In genomic region chr2:144460981-144461766, GRCh38 we compare ENCODE assay signal across 10 cellular contexts. TPM values are rescaled to one million over a fixed set of nuclear protein-coding genes. Genes with fewer than 3 reads are reported as not detected.
A peak's percentile ranks its signal among the peaks of the same experiment; 100 is the strongest.
DNase-seq lines count a peak whose midpoint lies in the region; ATAC-seq, FAIRE-seq and TF ChIP-seq lines count a peak whose summit lies in the region.
"Had no signal": no experiment of that assay in that cellular context is flagged by ENCODE, and none has a peak within 500 bp of the region (broad histone marks: within the 10 kb centered on the region; RNA-seq: fewer than 3 reads in every experiment).

No MANE protein-coding gene starts in this region.

- H3K4me3 ChIP-seq in mammary epithelial cell (replicated peaks in 1 of 3; ENCODE audit: insufficient read depth in 1 of 3, low read depth in 2 of 3, low read length in 3 of 3) = no peak overlapping the region
- H3K4me3 ChIP-seq in breast epithelium = no peak overlapping the region
- no peak overlapping the region for H3K4me3 ChIP-seq in endothelial cell of umbilical vein (replicated peaks in 1 of 3; ENCODE audit: insufficient read depth in 1 of 3, low read depth in 1 of 3, low read length in 3 of 3)
- H3K4me3 ChIP-seq in uterus = no peak overlapping the region
- no peak overlapping the region for H3K4me3 ChIP-seq in trophoblast cell (ENCODE audit: low read depth, low read length)

- ATAC-seq in HG02642 (IDR thresholded peaks at IDR 0.05; ENCODE audit: poor library complexity, unreplicated experiment) (no peak), HG03457 (IDR thresholded peaks at IDR 0.05; ENCODE audit: unreplicated experiment) (no peak)

- no peak overlapping the region for H2BK12ac ChIP-seq in trophoblast cell (ENCODE audit: low read length)

- H3K18ac ChIP-seq in trophoblast cell (ENCODE audit: low read length) = no peak overlapping the region

- no peak overlapping the region for H2BK5ac ChIP-seq in trophoblast cell (ENCODE audit: low read depth, low read length, poor library complexity)

- DNase-seq in mammary epithelial cell (peak; percentile 5), breast epithelium (ENCODE audit: low spot score in 2 of 2) (no peak), endothelial cell of umbilical vein (ENCODE audit: low read depth, low spot score) (no peak), middle frontal gyrus (ENCODE audit: extremely low spot score, low spot score) (peak; percentile 76), uterus (peak; percentile 48 to 69), trophoblast cell (no peak)

- TF ChIP-seq POLR2A in breast epithelium (IDR thresholded peaks at IDR 0.05) (no peak), endothelial cell of umbilical vein (IDR thresholded peaks at IDR 0.05; ENCODE audit: low read depth, low read length) (no peak), uterus (IDR thresholded peaks at IDR 0.05) (no peak)

- no peak overlapping the region for H2BK120ac ChIP-seq in trophoblast cell (ENCODE audit: insufficient read depth, low read length, poor library complexity)

- H3K79me2 ChIP-seq in mammary epithelial cell (ENCODE audit: insufficient read depth, low read length) = no peaks in the 10 kb centered on the region
- peaks cover 18% of the 10 kb centered on the region for H3K79me2 ChIP-seq in endothelial cell of umbilical vein (ENCODE audit: control insufficient read depth, insufficient read depth, low read length)
- H3K79me2 ChIP-seq in trophoblast cell (ENCODE audit: control insufficient read depth, insufficient read depth, low read length, poor library complexity) = no peaks in the 10 kb centered on the region

- dilution Hi-C loops in mammary epithelial cell (cut with HindIII; ENCODE audit: low sequenced_read_pairs) (no loop called here), endothelial cell of umbilical vein (cut with MboI; ENCODE audit: extremely low pct_ligation_motif_present, low sequenced_read_pairs) (no loop called here)

- BruUV-seq in mammary epithelial cell (replicated peaks; lab: Mats Ljungman, UMichigan) (no TSS peak), endothelial cell of umbilical vein (replicated peaks; lab: Mats Ljungman, UMichigan) (no TSS peak)

- H4K12ac ChIP-seq in trophoblast cell (ENCODE audit: low read depth, low read length) = no peak overlapping the region

- FAIRE-seq in endothelial cell of umbilical vein (lab: Jason Lieb, UNC) = no peak
- FAIRE-seq: RCC 7860 had no signal

- H3K27me3 ChIP-seq in mammary epithelial cell (ENCODE audit: insufficient read depth, low read length) = peaks cover 2% of the 10 kb centered on the region
- H3K27me3 ChIP-seq in breast epithelium = no peaks in the 10 kb centered on the region
- H3K27me3 ChIP-seq in endothelial cell of umbilical vein (ENCODE audit: control insufficient read depth in 2 of 2, insufficient read depth in 2 of 2, low read length in 2 of 2) = no peaks in the 10 kb centered on the region
- no peaks in the 10 kb centered on the region for H3K27me3 ChIP-seq in uterus
- no peaks in the 10 kb centered on the region for H3K27me3 ChIP-seq in trophoblast cell (ENCODE audit: insufficient read depth, low read length)

- H3K36me3 ChIP-seq in mammary epithelial cell (ENCODE audit: insufficient read depth, low read length) = no peaks in the 10 kb centered on the region
- H3K36me3 ChIP-seq in breast epithelium = no peaks in the 10 kb centered on the region
- H3K36me3 ChIP-seq in endothelial cell of umbilical vein (ENCODE audit: control insufficient read depth in 2 of 2, extremely low read depth in 1 of 2, insufficient read depth in 2 of 2, low read length in 2 of 2) = no peaks in the 10 kb centered on the region
- H3K36me3 ChIP-seq in uterus = no peaks in the 10 kb centered on the region
- peaks cover 0 to 1% of the 10 kb centered on the region in 2 experiments for H3K36me3 ChIP-seq in trophoblast cell (ENCODE audit: control insufficient read depth in 1 of 2, insufficient read depth in 2 of 2, low read length in 2 of 2)

- 52% methylated on average over 14 of the region's 14 CpGs for WGBS in mammary epithelial cell (ENCODE audit: low coverage, missing lambda C conversion rate)
- WGBS in trophoblast cell (ENCODE audit: extremely low coverage, insufficient coverage, insufficient read length) = no CpG with 5 or more reads among the region's 14 CpGs

- H3K4ac ChIP-seq in trophoblast cell (ENCODE audit: low read depth, low read length) = no peak overlapping the region

- no peak overlapping the region for H3K9ac ChIP-seq in mammary epithelial cell (ENCODE audit: insufficient read depth, low read length)
- H3K9ac ChIP-seq in endothelial cell of umbilical vein (replicated peaks; ENCODE audit: extremely low read depth, insufficient read depth, low read length) = no peak overlapping the region
- H3K9ac ChIP-seq in trophoblast cell (ENCODE audit: low read length) = no peak overlapping the region
- H3K9ac ChIP-seq: KMS-11 had no signal

- intact Hi-C loops in mammary epithelial cell (cut with micrococcal nuclease) = no loop called here
- intact Hi-C loops in breast epithelium (cut with DNase I; ENCODE audit: low total_unique reads) = no loop called here
- intact Hi-C loops in endothelial cell of umbilical vein (cut with micrococcal nuclease) = loop anchor here (2.0 kb wide), 1 partner anchor 110 kb away; no protein-coding TSS in a partner anchor
- intact Hi-C loops in uterus (cut with DNase I; ENCODE audit: low total_unique reads) = no loop called here

- H4K8ac ChIP-seq in trophoblast cell (ENCODE audit: low read depth, low read length) = no peak overlapping the region

- POLR2A ChIA-PET in endothelial cell of umbilical vein (lab: Charles Lee) = no interaction called here

- H3K4me1 ChIP-seq in mammary epithelial cell (ENCODE audit: insufficient read depth, low read length) (no peaks in the 10 kb centered on the region), breast epithelium (no peaks in the 10 kb centered on the region), endothelial cell of umbilical vein (ENCODE audit: control insufficient read depth, extremely low read depth, insufficient read depth, low read length) (peaks cover 27% of the 10 kb centered on the region), uterus (no peaks in the 10 kb centered on the region), trophoblast cell (ENCODE audit: control insufficient read depth in 1 of 2, insufficient read depth in 2 of 2, low read length in 2 of 2) (peaks cover 0 to 11% of the 10 kb centered on the region in 2 experiments)

- H2AFZ ChIP-seq in mammary epithelial cell (ENCODE audit: low read depth, low read length) = no peak overlapping the region
- no peak overlapping the region for H2AFZ ChIP-seq in endothelial cell of umbilical vein (ENCODE audit: low read depth, low read length)
- H2AFZ ChIP-seq in trophoblast cell (ENCODE audit: insufficient read depth, low read length, poor library complexity) = no peak overlapping the region

- H4K91ac ChIP-seq in trophoblast cell (ENCODE audit: low read depth, low read length) = no peak overlapping the region

- in situ Hi-C loops in mammary epithelial cell (cut with MboI; ENCODE audit: low sequenced_read_pairs in 2 of 2) = no loop called here

- no peaks in the 10 kb centered on the region for H3K9me1 ChIP-seq in endothelial cell of umbilical vein (replicated peaks; ENCODE audit: control insufficient read depth, extremely low read depth, insufficient read depth, low read length)

- no peak overlapping the region for H2AK5ac ChIP-seq in trophoblast cell (ENCODE audit: low read length)

- CTCF ChIA-PET in mammary epithelial cell (lab: Charles Lee; ENCODE audit: low non-redundant PET) = no interaction called here
- CTCF ChIA-PET in endothelial cell of umbilical vein (lab: Charles Lee) = no interaction called here

- peak in 1 of 2 donors; percentile 9 for TF ChIP-seq CTCF in mammary epithelial cell (conservative IDR thresholded peaks at IDR 0.05 in 1 of 2, IDR thresholded peaks at IDR 0.05 in 1 of 2; ENCODE audit: extremely low read depth in 1 of 2, insufficient read depth in 1 of 2, low read depth in 1 of 2, low read length in 2 of 2)
- TF ChIP-seq CTCF in breast epithelium (IDR thresholded peaks at IDR 0.05) = no peak
- no peak for TF ChIP-seq CTCF in endothelial cell of umbilical vein (IDR thresholded peaks at IDR 0.05; ENCODE audit: extremely low read depth in 1 of 2, insufficient read depth in 1 of 2, low read depth in 1 of 2, low read length in 2 of 2)
- TF ChIP-seq CTCF in uterus (IDR thresholded peaks at IDR 0.05) = no peak

- H3K4me2 ChIP-seq in mammary epithelial cell (ENCODE audit: insufficient read depth, low read depth, low read length) (no peak overlapping the region), endothelial cell of umbilical vein (ENCODE audit: insufficient read depth, low read length) (peak overlapping the region; percentile 65), trophoblast cell (ENCODE audit: low read length) (no peak overlapping the region)
- H3K4me2 ChIP-seq: KMS-11 had no signal

- H3K14ac ChIP-seq in trophoblast cell (ENCODE audit: low read length) = no peak overlapping the region

- H3K79me1 ChIP-seq in trophoblast cell (ENCODE audit: low read length) = peaks cover 3% of the 10 kb centered on the region

- H3K27ac ChIP-seq in mammary epithelial cell (ENCODE audit: insufficient read depth, low read depth, low read length) = no peak overlapping the region
- H3K27ac ChIP-seq in breast epithelium = no peak overlapping the region
- peak overlapping the region; percentile 74 for H3K27ac ChIP-seq in endothelial cell of umbilical vein (ENCODE audit: insufficient read depth, low read depth, low read length)
- peak overlapping the region in 1 of 2 donors; percentile 34 for H3K27ac ChIP-seq in uterus
- no peak overlapping the region for H3K27ac ChIP-seq in trophoblast cell (ENCODE audit: low read depth, low read length)
- H3K27ac ChIP-seq: KMS-11 had no signal

- H4K20me1 ChIP-seq in mammary epithelial cell (ENCODE audit: insufficient read depth, low read length) (no peaks in the 10 kb centered on the region), endothelial cell of umbilical vein (replicated peaks; ENCODE audit: control insufficient read depth, extremely low read depth, insufficient read depth, low read length) (no peaks in the 10 kb centered on the region)

- H3K9me3 ChIP-seq in mammary epithelial cell (replicated peaks; ENCODE audit: insufficient read depth, low read length) (no peaks in the 10 kb centered on the region), breast epithelium (no peaks in the 10 kb centered on the region), endothelial cell of umbilical vein (replicated peaks; ENCODE audit: control insufficient read depth, insufficient read depth, low read length) (no peaks in the 10 kb centered on the region), uterus (no peaks in the 10 kb centered on the region), trophoblast cell (ENCODE audit: insufficient read depth, low read depth, low read length) (no peaks in the 10 kb centered on the region)

- H3K23ac ChIP-seq in trophoblast cell (ENCODE audit: low read length) = no peak overlapping the region

RNA-seq across cellular contexts. Expression of gene ZEB2, which starts 58.7 kb away (rescaled TPM):
- total RNA-seq in mammary epithelial cell (under 1 TPM; 0.45 to 0.50 TPM), breast epithelium (100 to 1,000 TPM in 1 of 3 donors, 10 to 100 TPM in 2; 53.7 to 225 (median 83.2) TPM), endothelial cell of umbilical vein (44.5 and 49.6 TPM in 2 replicates), uterus (100 to 1,000 TPM in 3 of 4 donors, 10 to 100 TPM in 1; 35.9 to 177 (median 120) TPM)
- polyA plus RNA-seq in mammary epithelial cell (0.26 TPM), endothelial cell of umbilical vein (14.3 and 17.9 TPM in 2 replicates)
- polyA minus RNA-seq in mammary epithelial cell (not detected), endothelial cell of umbilical vein (88.6 and 114 TPM in 2 replicates)
- polyA plus RNA-seq in endothelial cell of umbilical vein (2011; cell fraction: cytosol; rRNA removed) = 18.9 and 19.3 TPM in 2 replicates
- 55.3 and 66.1 TPM in 2 replicates for polyA plus RNA-seq in endothelial cell of umbilical vein (2011; cell fraction: nucleus; rRNA removed)
- polyA plus RNA-seq in endothelial cell of umbilical vein (2012) = 23.0 and 23.7 TPM in 2 replicates
- 3.0 TPM for polyA minus RNA-seq in endothelial cell of umbilical vein (2011; cell fraction: cytosol; rRNA and poly(A)+ RNA removed)
- polyA minus RNA-seq in endothelial cell of umbilical vein (2011; cell fraction: nucleus; rRNA and poly(A)+ RNA removed) = 218 and 259 TPM in 2 replicates
- polyA plus RNA-seq in trophoblast cell (2013) = 4.0 and 4.4 TPM in 2 replicates

Comparison
In these comparisons a context has a peak if more than half of its experiments do, and no peak if none do; other contexts are left out.
1. DNase-seq: peak in mammary epithelial cell (single experiment), middle frontal gyrus (single experiment) and uterus (2 of 2); none in breast epithelium (0 of 2), endothelial cell of umbilical vein (single experiment) and trophoblast cell (0 of 2).
2. RNA of gene ZEB2, which starts 58.7 kb away (total RNA-seq): 35.9 to 177 TPM in uterus, 53.7 to 225 TPM in breast epithelium and 44.5 to 49.6 TPM in endothelial cell of umbilical vein; 0.45 to 0.50 TPM in mammary epithelial cell; every median in the first group is over 10 times any median in the second.